24 cellular contexts compared by ENCODE assay signal in the genomic region with DNA sequence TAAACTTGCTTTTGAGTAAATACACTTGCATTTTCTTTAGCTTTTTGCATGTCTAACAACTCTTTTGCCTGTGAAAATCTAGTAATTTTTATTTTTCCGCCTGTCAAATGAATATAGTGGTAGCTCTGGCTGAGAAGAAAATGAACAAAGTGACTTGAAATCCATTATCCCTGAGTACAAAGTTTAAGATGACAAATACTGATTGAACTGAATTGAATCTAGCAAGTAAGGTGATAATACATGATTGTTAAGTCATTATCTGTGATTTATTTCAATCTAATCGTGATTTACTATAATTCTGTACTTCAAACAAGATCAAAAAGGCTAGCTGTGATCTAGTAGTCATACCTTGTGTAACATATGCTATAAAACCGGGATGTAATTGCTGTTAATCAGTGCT. TPM values are rescaled to one million over a fixed set of nuclear protein-coding genes. Genes with fewer than 3 reads are reported as not detected.
"Had no signal": no experiment of that assay in that cellular context is flagged by ENCODE, and none has a peak within 500 bp of the region (broad histone marks: within the 10 kb centered on the region; RNA-seq: fewer than 3 reads in every experiment).

No MANE protein-coding gene starts in this region.

- DNase-seq: colonic mucosa; cortex of kidney; effector CD8-positive, alpha-beta T cell; effector memory CD8-positive, alpha-beta T cell; endodermal cell; erythroblast; esophagus squamous epithelium; foreskin fibroblast; foreskin melanocyte; heart left ventricle; hypothalamus; immature natural killer cell; left cardiac atrium; left lung; left ventricle myocardium superior; lower lobe of right lung; mesenchymal stem cell; midbrain had no signal

- FAIRE-seq: endometrium, keratinocyte had no signal

- H3K9me3 ChIP-seq: colonic mucosa, esophagus squamous epithelium, gastroesophageal sphincter, heart left ventricle, left lung, lower lobe of right lung had no signal

- H3K36me3 Mint-ChIP-seq: immature natural killer cell had no signal

- H3K4me3 Mint-ChIP-seq: dendritic cell treated with granulocyte-macrophage colony-stimulating factor and Interleukin-4, amounts not matched to agents 40 ng/mL and 50 ng/mL, for 4 days; effector memory CD8-positive, alpha-beta T cell; endodermal cell; immature natural killer cell had no signal

- H3K27ac ChIP-seq: colonic mucosa, epithelial cell of prostate, esophagus squamous epithelium, gastroesophageal sphincter, heart left ventricle, hepatocyte, left lung, lower lobe of right lung had no signal

- H3K27ac Mint-ChIP-seq: dendritic cell treated with granulocyte-macrophage colony-stimulating factor and Interleukin-4, amounts not matched to agents 40 ng/mL and 50 ng/mL, for 4 days; effector memory CD8-positive, alpha-beta T cell; endodermal cell; immature natural killer cell had no signal

- H3K36me3 ChIP-seq: colonic mucosa, esophagus squamous epithelium, gastroesophageal sphincter, heart left ventricle, left lung, lower lobe of right lung had no signal

- H3K9me3 Mint-ChIP-seq: endodermal cell had no signal

- H3K4me1 ChIP-seq: colonic mucosa, heart left ventricle, left lung, lower lobe of right lung had no signal

- H3K27me3 ChIP-seq: colonic mucosa, esophagus squamous epithelium, gastroesophageal sphincter, heart left ventricle, hepatocyte, left lung had no signal

- H3K27me3 Mint-ChIP-seq: dendritic cell treated with granulocyte-macrophage colony-stimulating factor and Interleukin-4, amounts not matched to agents 40 ng/mL and 50 ng/mL, for 4 days had no signal

- H3K4me3 ChIP-seq: colonic mucosa, esophagus squamous epithelium, gastroesophageal sphincter, heart left ventricle, hepatocyte, left lung, lower lobe of right lung had no signal

RNA-seq across cellular contexts. Expression of a gene that starts 42.8 kb away (rescaled TPM):
- polyA plus RNA-seq: immature natural killer cell, keratinocyte had no signal
